Comparison of ENCODE assay signal across 12 cellular contexts in the genomic region with DNA sequence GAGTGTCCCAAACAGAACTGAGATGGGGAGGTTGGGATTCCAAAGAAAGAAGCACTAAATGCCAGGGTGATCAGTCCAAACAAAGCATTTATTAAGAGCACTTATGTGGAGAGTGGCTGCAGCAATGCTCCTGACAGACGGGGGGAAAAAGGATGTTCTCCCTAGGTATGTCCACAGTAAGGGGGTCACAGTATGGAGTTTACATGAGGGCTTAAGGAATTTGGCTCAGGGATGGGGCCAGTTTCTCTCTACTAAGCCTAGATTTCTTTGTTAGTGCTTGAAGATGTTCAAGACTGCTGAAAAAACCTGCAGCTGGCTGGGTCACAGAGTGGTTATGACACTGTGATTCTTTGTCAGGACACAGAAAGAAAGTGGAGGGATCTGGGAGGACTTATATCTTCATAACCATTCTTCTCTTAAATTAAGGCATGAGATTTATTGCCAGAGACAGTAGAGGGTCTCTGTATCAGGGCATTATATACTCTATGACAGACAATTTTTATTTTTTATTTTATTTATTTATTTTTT.
DNase-seq lines count a peak whose midpoint lies in the region; ATAC-seq and TF ChIP-seq lines count a peak whose summit lies in the region.
"Had no signal": no experiment of that assay in that cellular context is flagged by ENCODE, and none has a peak within 500 bp of the region (broad histone marks: within the 10 kb centered on the region; RNA-seq: fewer than 3 reads in every experiment).

No MANE protein-coding gene starts in this region.

- H3K27ac ChIP-seq in HEK293 (ENCODE audit: extremely low read depth, low read depth, low read length) (no peak overlapping the region), hepatocyte (no peak overlapping the region), skeletal muscle tissue (ENCODE audit: low read depth, low read length) (no peak overlapping the region), colonic mucosa (no peak overlapping the region)

- H3K4me3 ChIP-seq in HEK293 (ENCODE audit: low read depth, low read length): peak overlapping the region; percentile 9; the same call in 1 of the 2 replicates
- H3K4me3 ChIP-seq in WI38 (ENCODE audit: low read depth, low read length): peak overlapping the region; percentile 52
- peak overlapping the region; percentile 8 for H3K4me3 ChIP-seq in hepatocyte
- H3K4me3 ChIP-seq in skeletal muscle tissue (ENCODE audit: low read length in 3 of 3): peak overlapping the region; percentile 20 to 45 (median 38)
- no peak overlapping the region for H3K4me3 ChIP-seq in colonic mucosa

- TF ChIP-seq CTCF in HEK293 (tag by site-specific recombination; IDR thresholded peaks at IDR 0.05) (no peak), WI38 (IDR thresholded peaks at IDR 0.05; ENCODE audit: low read depth, low read length) (no peak), hepatocyte (IDR thresholded peaks at IDR 0.05; ENCODE audit: poor library complexity) (no peak), colonic mucosa (IDR thresholded peaks at IDR 0.05) (no peak)

- no peaks in the 10 kb centered on the region for H3K27me3 ChIP-seq in hepatocyte
- H3K27me3 ChIP-seq in skeletal muscle tissue (ENCODE audit: control insufficient read depth in 3 of 3, insufficient read depth in 3 of 3, low read length in 3 of 3): no peaks in the 10 kb centered on the region
- H3K27me3 ChIP-seq in colonic mucosa: no peaks in the 10 kb centered on the region

- CTCF ChIA-PET in HEK293 (lab: Yijun Ruan, JAX): no interaction called here

- H3K9me3 ChIP-seq in HEK293 (ENCODE audit: control insufficient read depth, insufficient read depth, low read depth, low read length) (no peaks in the 10 kb centered on the region), hepatocyte (ENCODE audit: low read depth) (no peaks in the 10 kb centered on the region), skeletal muscle tissue (ENCODE audit: control insufficient read depth in 3 of 3, low read length in 3 of 3) (no peaks in the 10 kb centered on the region), colonic mucosa (no peaks in the 10 kb centered on the region)

- H3K4me1 ChIP-seq in HEK293 (ENCODE audit: control insufficient read depth, insufficient read depth, low read length) (no peaks in the 10 kb centered on the region), hepatocyte (ENCODE audit: insufficient read depth) (no peaks in the 10 kb centered on the region), skeletal muscle tissue (ENCODE audit: control insufficient read depth in 3 of 3, insufficient read depth in 3 of 3, low read length in 3 of 3) (no peaks in the 10 kb centered on the region), colonic mucosa (no peaks in the 10 kb centered on the region)

- intact Hi-C loops in colonic mucosa (cut with DNase I): no loop called here

- POLR2A ChIA-PET in HEK293 (lab: Yijun Ruan, JAX): no interaction called here

- H3K9me2 ChIP-seq in hepatocyte (replicated peaks; ENCODE audit: insufficient read depth): no peaks in the 10 kb centered on the region

- peak overlapping the region; percentile 73 for H3K4me2 ChIP-seq in hepatocyte

- H3K79me2 ChIP-seq in hepatocyte: no peaks in the 10 kb centered on the region

- no peaks in the 10 kb centered on the region for H3K36me3 ChIP-seq in HEK293 (ENCODE audit: control insufficient read depth in 2 of 2, insufficient read depth in 1 of 2, low read length in 2 of 2)
- no peaks in the 10 kb centered on the region for H3K36me3 ChIP-seq in hepatocyte (replicated peaks; ENCODE audit: insufficient read depth, low read depth)
- H3K36me3 ChIP-seq in skeletal muscle tissue (ENCODE audit: control insufficient read depth in 3 of 3, insufficient read depth in 3 of 3, low read length in 3 of 3): no peaks in the 10 kb centered on the region
- H3K36me3 ChIP-seq in colonic mucosa: no peaks in the 10 kb centered on the region

- no peak overlapping the region for H3K9ac ChIP-seq in skeletal muscle tissue (ENCODE audit: low read depth in 1 of 3, low read length in 3 of 3)
- no peak overlapping the region for H3K9ac ChIP-seq in colonic mucosa (ENCODE audit: low read depth in 2 of 2, low read length in 2 of 2)

- H4K20me1 ChIP-seq in hepatocyte (ENCODE audit: insufficient read depth, poor library complexity, severe bottlenecking): no peaks in the 10 kb centered on the region

- peak overlapping the region; percentile 62 for H2AFZ ChIP-seq in hepatocyte

- WGBS in hepatocyte (ENCODE audit: low lambda C conversion rate, missing lambda C conversion rate): 46% methylated on average over 1 of the region's 1 CpG

- no peak for ATAC-seq in GM19324 (IDR thresholded peaks at IDR 0.05; ENCODE audit: low FRiP score, unreplicated experiment)
- ATAC-seq: stimulated activated effector memory CD8-positive, alpha-beta T cell treated with anti-CD3 and anti-CD28 coated beads, Interleukin-12 subunit alpha, Interleukin-12 subunit beta, amount 100 ng/mL, for 72 hours had no signal

- DNase-seq in hepatocyte (ENCODE audit: low spot score): no peak
- DNase-seq in dermis blood vessel endothelial cell: no peak
- no peak for DNase-seq in iPS-NIHi7 (ENCODE audit: extremely low spot score)
- DNase-seq in colonic mucosa: no peak
- DNase-seq: activated CD4-positive, alpha-beta T cell treated with anti-CD3 and anti-CD28 coated beads, Interleukin-2, amount 10 ng/mL, durations not matched to agents 24 days and 14 days; activated gamma-delta T cell treated with Interleukin-2 at 50 U/mL for 16 hours; NCI-H187 treated with DMSO at 0.1 percent for 48 hours had no signal

TF ChIP-seq in HEK293, 187 proteins besides CTCF, POLR2A, EP300 and RAD21:
- TF ChIP-seq OSR2 (tag by site-specific recombination; IDR thresholded peaks at IDR 0.05): no peak
- TF ChIP-seq ZNF544 (tag by site-specific recombination; IDR thresholded peaks at IDR 0.05): no peak
TF ChIP-seq in HEK293: peak in this region for 0.
